Comparison of ENCODE assay signal across 1 cellular context in genomic region chr18:46917108-46917807, GRCh38.
TF ChIP-seq lines count a peak whose summit lies in the region.

TSS of gene KATNAL2 (plus strand) at chr18:46917602. CDS start at chr18:46946873, 29,271 bp downstream.
TSS of gene PIAS2 (minus strand) at chr18:46917507. CDS start at chr18:46917345, 162 bp downstream.

TF ChIP-seq in K562, 482 proteins besides CTCF, POLR2A, EP300 and RAD21 (continued from another document):
- TF ChIP-seq CREM (IDR thresholded peaks at IDR 0.05; ENCODE audit: low read depth) = peak; percentile 36; the same call in 1 of the 2 replicates
- no peak for TF ChIP-seq GABPB1 (CRISPR knock-in tag; IDR thresholded peaks at IDR 0.05)
- TF ChIP-seq NR2C2 (CRISPR knock-in tag; IDR thresholded peaks at IDR 0.05) = 0 out of 2 replicates have a peak, but pooled peaks have one; percentile 23
- TF ChIP-seq NR2C2 (tag; IDR thresholded peaks at IDR 0.05) = peak; percentile 37; the same call in 1 of the 2 replicates
- peak; percentile 43 for TF ChIP-seq HNRNPK (IDR thresholded peaks at IDR 0.05; ENCODE audit: low read depth, low read length, poor library complexity, severe bottlenecking)
- TF ChIP-seq ELF4 (CRISPR knock-in tag; IDR thresholded peaks at IDR 0.05) = no peak
- TF ChIP-seq ATF7 (IDR thresholded peaks at IDR 0.05) = peak; percentile 12; the same call in 1 of the 2 replicates
- peak; percentile 59; the same call in 1 of the 2 replicates for TF ChIP-seq GTF2E2 (tag; IDR thresholded peaks at IDR 0.05)
- peak; percentile 83 for TF ChIP-seq BHLHE40 (IDR thresholded peaks at IDR 0.05; ENCODE audit: low read length)
- TF ChIP-seq GTF2F1 (IDR thresholded peaks at IDR 0.05; ENCODE audit: low read depth, low read length) = no peak
- 0 out of 2 replicates have a peak, but pooled peaks have one; percentile 19 for TF ChIP-seq ETS1 (conservative IDR thresholded peaks at IDR 0.05; ENCODE audit: control insufficient read depth, low read depth, low read length)
- TF ChIP-seq KLF1 (tag; IDR thresholded peaks at IDR 0.05) = no peak
- TF ChIP-seq CHAMP1 (IDR thresholded peaks at IDR 0.05) = no peak
- TF ChIP-seq ZNF134 (CRISPR knock-in tag; conservative IDR thresholded peaks at IDR 0.05) = no peak
- no peak for TF ChIP-seq ZNF695 (CRISPR knock-in tag; IDR thresholded peaks at IDR 0.05)
- TF ChIP-seq ZNF639 (CRISPR knock-in tag; conservative IDR thresholded peaks at IDR 0.05 in 1 of 2, IDR thresholded peaks at IDR 0.05 in 1 of 2) = peak in 1 of 2 experiments; percentile 90; a peak in 2 of 4 replicates
- TF ChIP-seq MITF (IDR thresholded peaks at IDR 0.05) = 0 out of 2 replicates have a peak, but pooled peaks have one; percentile 32
- no peak for TF ChIP-seq SP2 (IDR thresholded peaks at IDR 0.05; ENCODE audit: extremely low read depth, low read depth, low read length, poor library complexity, severe bottlenecking)
- peak in 1 of 2 experiments; percentile 53 for TF ChIP-seq E2F6 (IDR thresholded peaks at IDR 0.05; ENCODE audit: borderline replicate concordance in 1 of 2, extremely low read depth in 1 of 2, insufficient read depth in 1 of 2, insufficient read length in 1 of 2, low read depth in 1 of 2, low read length in 1 of 2, poor library complexity in 1 of 2, severe bottlenecking in 1 of 2)
- TF ChIP-seq ZNF398 (CRISPR knock-in tag; IDR thresholded peaks at IDR 0.05) = no peak
- 0 out of 2 replicates have a peak, but pooled peaks have one; percentile 21 for TF ChIP-seq ZNF263 (CRISPR knock-in tag; IDR thresholded peaks at IDR 0.05; ENCODE audit: borderline replicate concordance)
- no peak for TF ChIP-seq ATF1 (CRISPR knock-in tag; IDR thresholded peaks at IDR 0.05)
- TF ChIP-seq ATF1 (tag; IDR thresholded peaks at IDR 0.05) = 0 out of 2 replicates have a peak, but pooled peaks have one; percentile 24
- TF ChIP-seq TRIM25 (IDR thresholded peaks at IDR 0.05; ENCODE audit: borderline replicate concordance) = no peak
- TF ChIP-seq KDM5B (IDR thresholded peaks at IDR 0.05; ENCODE audit: insufficient replicate concordance, low read depth, low read length) = peak; percentile 47
- peak; percentile 38 to 88; a peak in 2 of 4 replicates for TF ChIP-seq NONO (IDR thresholded peaks at IDR 0.05; ENCODE audit: low read depth in 2 of 2, low read length in 1 of 2)
- TF ChIP-seq PCBP1 (IDR thresholded peaks at IDR 0.05; ENCODE audit: low read depth, low read length, poor library complexity, severe bottlenecking) = peak; percentile 78
- TF ChIP-seq CCNT2 (IDR thresholded peaks at IDR 0.05; ENCODE audit: borderline replicate concordance, extremely low read depth, insufficient read length, low read depth, low read length) = peak; percentile 39
- TF ChIP-seq ZNF165 (CRISPR knock-in tag; IDR thresholded peaks at IDR 0.05; ENCODE audit: borderline replicate concordance) = no peak
- peak; percentile 79 for TF ChIP-seq USF2 (CRISPR knock-in tag; IDR thresholded peaks at IDR 0.05)
- 0 out of 4 replicates have a peak, but pooled peaks of 1 of the 2 experiments have one; percentile 3 for TF ChIP-seq SIN3A (IDR thresholded peaks at IDR 0.05; ENCODE audit: borderline replicate concordance in 2 of 2, control insufficient read depth in 1 of 2, low read depth in 2 of 2, low read length in 2 of 2)
- TF ChIP-seq CSDE1 (IDR thresholded peaks at IDR 0.05) = no peak
- no peak for TF ChIP-seq MNT (conservative IDR thresholded peaks at IDR 0.05)
- no peak for TF ChIP-seq SMAD1 (IDR thresholded peaks at IDR 0.05; ENCODE audit: low read depth, low read length, partially characterized antibody)
- peak; percentile 13 for TF ChIP-seq HNRNPLL (IDR thresholded peaks at IDR 0.05; ENCODE audit: low read depth, low read length, poor library complexity, severe bottlenecking)
- TF ChIP-seq RNF2 (IDR thresholded peaks at IDR 0.05) = no peak
- TF ChIP-seq POLR2G (IDR thresholded peaks at IDR 0.05; ENCODE audit: low read depth, low read length) = peak; percentile 96
- TF ChIP-seq GATAD2B (IDR thresholded peaks at IDR 0.05; ENCODE audit: borderline replicate concordance) = peak; percentile 60; the same call in 1 of the 2 replicates
- no peak for TF ChIP-seq IRF1 (CRISPR knock-in tag; IDR thresholded peaks at IDR 0.05; ENCODE audit: borderline replicate concordance)
- peak; percentile 80 for TF ChIP-seq CXXC5 (CRISPR knock-in tag; IDR thresholded peaks at IDR 0.05)
